Comparison of ENCODE assay signal across 8 cellular contexts in the genomic region with DNA sequence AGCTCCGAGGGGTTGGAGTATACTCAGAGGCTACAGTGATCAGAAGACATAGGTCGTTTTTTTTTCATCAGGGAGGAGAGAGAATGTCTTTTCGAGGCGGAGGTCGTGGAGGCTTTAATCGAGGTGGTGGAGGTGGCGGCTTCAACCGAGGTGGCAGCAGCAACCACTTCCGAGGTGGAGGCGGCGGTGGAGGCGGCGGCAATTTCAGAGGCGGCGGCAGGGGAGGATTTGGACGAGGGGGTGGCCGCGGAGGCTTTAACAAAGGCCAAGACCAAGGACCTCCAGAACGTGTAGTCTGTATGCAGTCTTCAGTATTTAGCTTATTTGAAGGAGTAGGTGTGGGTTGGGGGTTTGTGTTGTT. TPM values are rescaled to one million over a fixed set of nuclear protein-coding genes. Genes with fewer than 3 reads are reported as not detected.
DNase-seq lines count a peak whose midpoint lies in the region; ATAC-seq, FAIRE-seq and TF ChIP-seq lines count a peak whose summit lies in the region.

No MANE protein-coding gene starts in this region.

- TF ChIP-seq CTCF in Peyer's patch (IDR thresholded peaks at IDR 0.05) (no peak), keratinocyte (optimal IDR thresholded peaks at IDR 0.05 in 1 of 3, IDR thresholded peaks at IDR 0.05 in 1 of 3, conservative IDR thresholded peaks at IDR 0.05 in 1 of 3; ENCODE audit: extremely low read depth in 1 of 3, insufficient read depth in 2 of 3, low read length in 3 of 3) (no peak)

- H3K27ac ChIP-seq in CD4-positive, CD25-positive, alpha-beta regulatory T cell (ENCODE audit: insufficient read depth, low read length, poor library complexity, severe bottlenecking), result peak overlapping the region; percentile 95
- H3K27ac ChIP-seq in Peyer's patch (peak overlapping the region; percentile 76 to 87 (median 83)), keratinocyte (ENCODE audit: control insufficient read depth, insufficient read depth, low read length) (peak overlapping the region; percentile 99)

- H3K4me2 ChIP-seq in keratinocyte (ENCODE audit: control insufficient read depth, extremely low read depth, insufficient read depth, low read depth, low read length), result peak overlapping the region; percentile 90

- H3K9me3 ChIP-seq in CD4-positive, CD25-positive, alpha-beta regulatory T cell (ENCODE audit: control insufficient read depth in 2 of 2, low read length in 2 of 2), result no peaks in the 10 kb centered on the region
- H3K9me3 ChIP-seq in Peyer's patch (no peaks in the 10 kb centered on the region), keratinocyte (ENCODE audit: control insufficient read depth, low read depth, low read length) (no peaks in the 10 kb centered on the region)

- H3K79me2 ChIP-seq in keratinocyte (ENCODE audit: control insufficient read depth, insufficient read depth, low read length), result peaks cover 46% of the 10 kb centered on the region

- peaks cover 29% of the 10 kb centered on the region for H3K36me3 ChIP-seq in CD4-positive, CD25-positive, alpha-beta regulatory T cell (ENCODE audit: control insufficient read depth, insufficient read depth, low read length)
- H3K36me3 ChIP-seq in Peyer's patch (peaks cover 0 to 17% (median 0%) of the 10 kb centered on the region in 3 donors), keratinocyte (ENCODE audit: control insufficient read depth in 2 of 2, extremely low read depth in 1 of 2, insufficient read depth in 2 of 2, low read length in 2 of 2) (peaks cover 6 to 15% of the 10 kb centered on the region in 2 experiments)

- H3K27me3 ChIP-seq in CD4-positive, CD25-positive, alpha-beta regulatory T cell (ENCODE audit: control insufficient read depth, insufficient read depth, low read length), result no peaks in the 10 kb centered on the region
- H3K27me3 ChIP-seq in Peyer's patch, result no peaks in the 10 kb centered on the region
- H3K27me3 ChIP-seq in keratinocyte (ENCODE audit: control insufficient read depth, extremely low read depth, insufficient read depth, low read length), result no peaks in the 10 kb centered on the region

- FAIRE-seq in keratinocyte (lab: Jason Lieb, UNC), result no peak

- no peaks in the 10 kb centered on the region for H3K27me3 Mint-ChIP-seq in CD4-positive, CD25-positive, alpha-beta regulatory T cell

- peaks cover 33 to 56% (median 49%) of the 10 kb centered on the region in 4 donors for H3K4me1 Mint-ChIP-seq in CD4-positive, CD25-positive, alpha-beta regulatory T cell

- H4K20me1 ChIP-seq in keratinocyte (ENCODE audit: control insufficient read depth, extremely low read depth, insufficient read depth, low read length), result no peaks in the 10 kb centered on the region

- TF ChIP-seq POLR2A in Peyer's patch (IDR thresholded peaks at IDR 0.05), result no peak

- peaks cover 15% of the 10 kb centered on the region for H3K4me1 ChIP-seq in CD4-positive, CD25-positive, alpha-beta regulatory T cell (ENCODE audit: control insufficient read depth, insufficient read depth, low read length, poor library complexity, severe bottlenecking)
- H3K4me1 ChIP-seq in Peyer's patch (peaks cover 0 to 14% (median 5%) of the 10 kb centered on the region in 4 donors), keratinocyte (ENCODE audit: control insufficient read depth, extremely low read depth, insufficient read depth, low read length) (peaks cover 16% of the 10 kb centered on the region)

- peaks cover 17% of the 10 kb centered on the region for H3K36me3 Mint-ChIP-seq in CD4-positive, CD25-positive, alpha-beta regulatory T cell
- H3K36me3 Mint-ChIP-seq in activated naive CD4-positive, alpha-beta T cell treated with anti-CD3 and anti-CD28 coated beads, Interleukin-2, amount 50 U/mL, for 72 hours, result peaks cover 29 to 42% of the 10 kb centered on the region in 2 donors

- H3K4me3 ChIP-seq in CD4-positive, CD25-positive, alpha-beta regulatory T cell (ENCODE audit: low read depth, low read length), result peak overlapping the region; percentile 98
- H3K4me3 ChIP-seq in Peyer's patch (peak overlapping the region; percentile 61 to 86 (median 72)), keratinocyte (ENCODE audit: control insufficient read depth in 2 of 3, extremely low read depth in 1 of 3, insufficient read depth in 2 of 3, low read depth in 1 of 3, low read length in 3 of 3) (peak overlapping the region; percentile 94 to 98 (median 96))

- H3K9me3 Mint-ChIP-seq in CD4-positive, CD25-positive, alpha-beta regulatory T cell, result no peaks in the 10 kb centered on the region
- H3K9me3 Mint-ChIP-seq in activated naive CD4-positive, alpha-beta T cell treated with anti-CD3 and anti-CD28 coated beads, Interleukin-2, amount 50 U/mL, for 72 hours, result peaks cover 0 to 7% of the 10 kb centered on the region in 2 donors

- dilution Hi-C loops in keratinocyte (cut with MboI; ENCODE audit: extremely low pct_ligation_motif_present, low sequenced_read_pairs), result no loop called here

- H2AFZ ChIP-seq in keratinocyte (ENCODE audit: control insufficient read depth, low read length), result peak overlapping the region; percentile 99

- H3K4me3 Mint-ChIP-seq in CD4-positive, CD25-positive, alpha-beta regulatory T cell, result peak overlapping the region; percentile 97 to 100 (median 100)

- no peaks in the 10 kb centered on the region for H3K9me1 ChIP-seq in keratinocyte (ENCODE audit: control insufficient read depth, extremely low read depth, insufficient read depth, low read length)

- DNase-seq in CD4-positive, CD25-positive, alpha-beta regulatory T cell, result peak; percentile 33 to 70 (median 50)
- DNase-seq in Peyer's patch (peak in 2 of 3 donors; percentile 48 to 58), keratinocyte (ENCODE audit: low read depth, low spot score) (no peak), NCI-H2171 treated with DMSO at 0.1 percent for 48 hours (lab: John Stamatoyannopoulos, UW) (no peak), NCI-H1092 (lab: John Stamatoyannopoulos, UW) (no peak)
- peak; percentile 46 to 60 for DNase-seq in activated naive CD4-positive, alpha-beta T cell treated with anti-CD3 and anti-CD28 coated beads, Interleukin-2, amount 50 U/mL, for 72 hours (ENCODE audit: low spot score in 2 of 2)
- DNase-seq in stimulated activated CD4-positive, alpha-beta T cell treated with anti-CD3 and anti-CD28 coated beads, Interleukin-4, amount 100 ng/mL, for 1 hour, result peak; percentile 52

- ATAC-seq in CD4-positive, CD25-positive, alpha-beta regulatory T cell (ENCODE audit: low read depth in 2 of 2), result no peak
- ATAC-seq in activated naive CD4-positive, alpha-beta T cell treated with anti-CD3 and anti-CD28 coated beads, Interleukin-2, amount 50 U/mL, for 72 hours, result peak in 1 of 2 donors; percentile 4
- ATAC-seq in HG02852 (IDR thresholded peaks at IDR 0.05; ENCODE audit: unreplicated experiment), result no peak

- H3K27ac Mint-ChIP-seq in CD4-positive, CD25-positive, alpha-beta regulatory T cell, result peak overlapping the region; percentile 96 to 99 (median 99)
- H3K27ac Mint-ChIP-seq in activated naive CD4-positive, alpha-beta T cell treated with anti-CD3 and anti-CD28 coated beads, Interleukin-2, amount 50 U/mL, for 72 hours, result peak overlapping the region; percentile 95 to 97

- H3K9ac ChIP-seq in keratinocyte (ENCODE audit: control insufficient read depth, extremely low read depth, insufficient read depth, low read length), result peak overlapping the region; percentile 97

RNA-seq across cellular contexts. Expression of gene GAR1, which starts 0.5 kb away (rescaled TPM):
- total RNA-seq in CD4-positive, CD25-positive, alpha-beta regulatory T cell, result 14.3 TPM
- 10 to 100 TPM in 3 of 4 donors, 1 to 10 TPM in 1; 9.8 to 17.4 (median 15.8) TPM for polyA plus RNA-seq in CD4-positive, CD25-positive, alpha-beta regulatory T cell
- total RNA-seq in Peyer's patch, result 1 to 10 TPM in 3 of 4 donors, not detected in 1; 2.1 to 4.9 (median 4.2) TPM
- 10 to 100 TPM; 25.9 to 30.7 TPM for total RNA-seq in activated naive CD4-positive, alpha-beta T cell treated with anti-CD3 and anti-CD28 coated beads, Interleukin-2, amount 50 U/mL, for 72 hours
- polyA plus RNA-seq in keratinocyte, result 14.8 to 31.9 TPM (median 24.2 TPM) in 3 replicates
- 5.8 TPM for polyA plus RNA-seq in keratinocyte (2011; ENCODE audit: low read depth)
- polyA plus RNA-seq in keratinocyte (2011; cell fraction: cytosol; rRNA removed), result 18.6 and 27.1 TPM in 2 replicates
- polyA plus RNA-seq in keratinocyte (2011; cell fraction: nucleus; rRNA removed), result 14.5 and 24.8 TPM in 2 replicates
- polyA plus RNA-seq in keratinocyte (2012; ENCODE audit: low replicate concordance), result 35.3 and 47.6 TPM in 2 replicates
- polyA minus RNA-seq in keratinocyte, result 0.66 to 3.0 TPM (median 2.2 TPM) in 3 replicates
- polyA minus RNA-seq in keratinocyte (2011; cell fraction: cytosol; rRNA and poly(A)+ RNA removed), result 4.8 TPM
- polyA minus RNA-seq in keratinocyte (2011; cell fraction: nucleus; rRNA and poly(A)+ RNA removed), result 1.6 and 3.3 TPM in 2 replicates

RNA-seq across cellular contexts. Expression of gene RRH, which starts 11.7 kb away (rescaled TPM):
- 0.27 TPM for total RNA-seq in CD4-positive, CD25-positive, alpha-beta regulatory T cell
- not detected for polyA plus RNA-seq in CD4-positive, CD25-positive, alpha-beta regulatory T cell
- total RNA-seq in Peyer's patch, result not detected
- total RNA-seq in activated naive CD4-positive, alpha-beta T cell treated with anti-CD3 and anti-CD28 coated beads, Interleukin-2, amount 50 U/mL, for 72 hours, result under 1 TPM; 0.32 to 0.62 TPM
- polyA plus RNA-seq in keratinocyte, result 0.09 to 0.20 TPM (median 0.15 TPM) in 3 replicates
- not detected for polyA plus RNA-seq in keratinocyte (2011; ENCODE audit: low read depth)
- 0.06 TPM in 1 of 2 replicates, not detected in the other for polyA plus RNA-seq in keratinocyte (2011; cell fraction: cytosol; rRNA removed)
- 0.40 and 0.52 TPM in 2 replicates for polyA plus RNA-seq in keratinocyte (2011; cell fraction: nucleus; rRNA removed)
- 0.17 TPM in 1 of 2 replicates, not detected in the other for polyA plus RNA-seq in keratinocyte (2012; ENCODE audit: low replicate concordance)
- 0.56 to 0.64 TPM (median 0.56 TPM) in 3 replicates for polyA minus RNA-seq in keratinocyte
- polyA minus RNA-seq in keratinocyte (2011; cell fraction: cytosol; rRNA and poly(A)+ RNA removed), result not detected
- polyA minus RNA-seq in keratinocyte (2011; cell fraction: nucleus; rRNA and poly(A)+ RNA removed), result 0.39 TPM in 1 of 2 replicates, not detected in the other

RNA-seq across cellular contexts. Expression of gene CFI, which starts 14.3 kb away (rescaled TPM):
- total RNA-seq in CD4-positive, CD25-positive, alpha-beta regulatory T cell, result not detected
- polyA plus RNA-seq in CD4-positive, CD25-positive, alpha-beta regulatory T cell, result not detected
- total RNA-seq in Peyer's patch, result 10 to 100 TPM in 2 of 4 donors, 1 to 10 TPM in 2; 7.0 to 20.5 (median 12.6) TPM
- total RNA-seq in activated naive CD4-positive, alpha-beta T cell treated with anti-CD3 and anti-CD28 coated beads, Interleukin-2, amount 50 U/mL, for 72 hours, result not detected
- polyA plus RNA-seq in keratinocyte, result not detected in 3 replicates
- not detected for polyA plus RNA-seq in keratinocyte (2011; ENCODE audit: low read depth)
- not detected in 2 replicates for polyA plus RNA-seq in keratinocyte (2011; cell fraction: cytosol; rRNA removed)
- not detected in 2 replicates for polyA plus RNA-seq in keratinocyte (2011; cell fraction: nucleus; rRNA removed)
- polyA plus RNA-seq in keratinocyte (2012; ENCODE audit: low replicate concordance), result not detected in 2 replicates
- polyA minus RNA-seq in keratinocyte, result not detected in 3 replicates
- not detected for polyA minus RNA-seq in keratinocyte (2011; cell fraction: cytosol; rRNA and poly(A)+ RNA removed)
- not detected in 2 replicates for polyA minus RNA-seq in keratinocyte (2011; cell fraction: nucleus; rRNA and poly(A)+ RNA removed)

RNA-seq across cellular contexts. Expression of gene LRIT3, which starts 31.8 kb away (rescaled TPM):
- 0.25 TPM for total RNA-seq in CD4-positive, CD25-positive, alpha-beta regulatory T cell
- under 1 TPM in 2 of 4 donors, not detected in 2; 0.07 to 0.08 TPM for polyA plus RNA-seq in CD4-positive, CD25-positive, alpha-beta regulatory T cell
- 1 to 10 TPM in 1 of 4 donors, under 1 TPM in 1, not detected in 2; 0.67 to 1.8 TPM for total RNA-seq in Peyer's patch
- total RNA-seq in activated naive CD4-positive, alpha-beta T cell treated with anti-CD3 and anti-CD28 coated beads, Interleukin-2, amount 50 U/mL, for 72 hours, result under 1 TPM; 0.20 to 0.33 TPM
- polyA plus RNA-seq in keratinocyte, result 0.05 to 0.12 TPM (median 0.09 TPM) in 3 replicates
- polyA plus RNA-seq in keratinocyte (2011; ENCODE audit: low read depth), result 0.30 TPM
- polyA plus RNA-seq in keratinocyte (2011; cell fraction: cytosol; rRNA removed), result not detected in 2 replicates
- polyA plus RNA-seq in keratinocyte (2011; cell fraction: nucleus; rRNA removed), result 0.41 and 0.51 TPM in 2 replicates
- 0.47 TPM in 1 of 2 replicates, not detected in the other for polyA plus RNA-seq in keratinocyte (2012; ENCODE audit: low replicate concordance)
- polyA minus RNA-seq in keratinocyte, result 0.10 TPM in 2 of 3 replicates, not detected in the other
- polyA minus RNA-seq in keratinocyte (2011; cell fraction: cytosol; rRNA and poly(A)+ RNA removed), result not detected
- 0.23 TPM in 1 of 2 replicates, not detected in the other for polyA minus RNA-seq in keratinocyte (2011; cell fraction: nucleus; rRNA and poly(A)+ RNA removed)

Comparison
In these comparisons a context has a peak if more than half of its experiments do, and no peak if none do; other contexts are left out.
1. DNase-seq: peak in CD4-positive, CD25-positive, alpha-beta regulatory T cell (3 of 3), Peyer's patch (2 of 3), activated naive CD4-positive, alpha-beta T cell treated with anti-CD3 and anti-CD28 coated beads, Interleukin-2, amount 50 U/mL, for 72 hours (2 of 2) and stimulated activated CD4-positive, alpha-beta T cell treated with anti-CD3 and anti-CD28 coated beads, Interleukin-4, amount 100 ng/mL, for 1 hour (single experiment); none in keratinocyte (single experiment), NCI-H2171 treated with DMSO at 0.1 percent for 48 hours (single experiment) and NCI-H1092 (single experiment).
2. Peak in every context shown above with its lines, with median percentiles within 50 percentile points of each other: H3K27ac ChIP-seq and H3K4me3 ChIP-seq.